In the genomic region with DNA sequence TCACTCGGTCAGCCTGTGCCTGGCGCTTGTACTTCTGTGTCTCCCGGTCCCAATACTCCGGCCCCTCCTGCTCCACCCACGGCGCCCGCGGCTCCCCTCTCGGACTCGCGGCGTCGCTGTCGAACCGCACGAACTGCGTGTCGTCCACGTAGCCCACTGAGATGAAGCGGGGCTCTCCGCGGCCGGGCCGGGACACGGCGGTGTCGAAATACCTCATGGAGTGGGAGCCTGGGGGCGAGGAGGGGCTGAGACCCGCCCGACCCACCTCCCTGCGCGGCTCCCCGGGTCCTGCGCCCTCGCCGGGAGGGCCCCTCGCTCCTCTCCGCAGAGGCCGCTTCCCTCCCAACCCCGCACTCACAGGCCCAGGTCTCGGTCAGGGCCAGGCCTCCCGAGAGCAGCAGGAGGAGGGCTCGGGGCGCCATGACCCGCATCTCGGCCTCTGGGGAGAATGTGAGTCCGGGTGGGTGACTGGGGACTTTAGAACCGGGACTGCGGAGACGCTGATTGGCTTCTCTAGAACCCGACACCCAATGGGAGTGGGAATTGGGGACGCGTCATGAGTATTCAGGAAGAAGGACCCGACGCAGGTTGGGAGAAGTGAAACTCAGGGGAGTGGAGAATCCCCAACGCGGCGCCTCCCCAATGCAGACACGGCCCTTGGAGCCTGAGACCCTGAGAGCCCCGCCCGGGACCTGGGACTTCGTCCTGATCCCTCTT, we compare ENCODE assay signal across 8 cellular contexts. TPM values are rescaled to one million over a fixed set of nuclear protein-coding genes. Genes with fewer than 3 reads are reported as not detected.
DNase-seq lines count a peak whose midpoint lies in the region; ATAC-seq and TF ChIP-seq lines count a peak whose summit lies in the region.

A gene (minus strand): TSS at position 452 of the 717 bp plus-strand sequence. CDS start 21 bp downstream, at position 431.

- DNase-seq in GM23248 = peak; percentile 98
- peak; percentile 93 for DNase-seq in LHCN-M2 (ENCODE audit: low read depth)
- DNase-seq in RWPE2 (ENCODE audit: low spot score) = peak; percentile 90
- DNase-seq in activated effector memory CD4-positive, alpha-beta T cell treated with anti-CD3 and anti-CD28 coated beads, Interleukin-2, amount 50 U/mL, for 16 hours = peak; percentile 95
- peak; percentile 90 for DNase-seq in fibroblast of the conjunctiva (ENCODE audit: low read depth)
- DNase-seq in nephron progenitor cell = peak; percentile 82

- peak; percentile 95 for ATAC-seq in RWPE2 (ENCODE audit: low read depth)

- H3K36me3 ChIP-seq in DOHH2 (ENCODE audit: control insufficient read depth, low read length) (peaks cover 34% of the 10 kb centered on the region), GM23248 (ENCODE audit: low read depth) (no peaks in the 10 kb centered on the region), RWPE2 (ENCODE audit: low read depth) (peaks cover 11% of the 10 kb centered on the region)

- peak within 1 kb of the TSS; percentile 94 for H3K4me3 ChIP-seq in DOHH2 (ENCODE audit: low read length)
- H3K4me3 ChIP-seq in GM23248 = peak within 1 kb of the TSS; percentile 73
- H3K4me3 ChIP-seq in RWPE2 (ENCODE audit: severe bottlenecking) = peak within 1 kb of the TSS; percentile 61

- peaks cover 88% of the 10 kb centered on the region for H3K27me3 Mint-ChIP-seq in nephron progenitor cell (ENCODE audit: low read depth, poor library complexity)
- peaks cover 4% of the 10 kb centered on the region for H3K27me3 Mint-ChIP-seq in stimulated activated naive CD8-positive, alpha-beta T cell treated with anti-CD3 and anti-CD28 coated beads, Interleukin-15, Interleukin-2, amounts not matched to agents 100 ng/mL and 50 ng/mL, for 24 hours

- peaks cover 43% of the 10 kb centered on the region for H3K4me1 ChIP-seq in DOHH2 (ENCODE audit: control insufficient read depth, low read length)
- no peaks in the 10 kb centered on the region for H3K4me1 ChIP-seq in GM23248 (ENCODE audit: insufficient read depth)
- H3K4me1 ChIP-seq in RWPE2 (ENCODE audit: insufficient read depth, poor library complexity, severe bottlenecking) = no peaks in the 10 kb centered on the region

- H3K27me3 ChIP-seq in DOHH2 (ENCODE audit: control insufficient read depth, low read length) = peaks cover under 1% of the 10 kb centered on the region; the same call in 1 of the 2 replicates
- 0 out of 2 replicates have a peak, but pooled peaks cover 1% of the 10 kb centered on the region for H3K27me3 ChIP-seq in GM23248 (replicated peaks; ENCODE audit: insufficient read depth)
- H3K27me3 ChIP-seq in RWPE2 (ENCODE audit: insufficient read depth, poor library complexity, severe bottlenecking) = no peaks in the 10 kb centered on the region

- H3K27ac Mint-ChIP-seq in nephron progenitor cell = no peak within 1 kb of the TSS
- H3K27ac Mint-ChIP-seq in stimulated activated naive CD8-positive, alpha-beta T cell treated with anti-CD3 and anti-CD28 coated beads, Interleukin-15, Interleukin-2, amounts not matched to agents 100 ng/mL and 50 ng/mL, for 24 hours = peak within 1 kb of the TSS; percentile 96

- H3K27ac ChIP-seq in DOHH2 (ENCODE audit: low read depth, low read length) (peak within 1 kb of the TSS; percentile 55), GM23248 (peak within 1 kb of the TSS; percentile 68), RWPE2 (ENCODE audit: poor library complexity, severe bottlenecking) (peak within 1 kb of the TSS; percentile 39)

- peak within 1 kb of the TSS; percentile 83 for H3K9ac ChIP-seq in GM23248

- H2AFZ ChIP-seq in GM23248 = peak within 1 kb of the TSS; percentile 86

- in situ Hi-C loops in GM23248 (cut with MboI) = no loop called here

- no peaks in the 10 kb centered on the region for H3K9me3 ChIP-seq in DOHH2 (ENCODE audit: control insufficient read depth, insufficient read depth, low read length)
- H3K9me3 ChIP-seq in GM23248 (ENCODE audit: low read depth) = no peaks in the 10 kb centered on the region
- H3K9me3 ChIP-seq in RWPE2 (ENCODE audit: severe bottlenecking) = no peaks in the 10 kb centered on the region

- peaks cover 43% of the 10 kb centered on the region for H3K4me1 Mint-ChIP-seq in nephron progenitor cell
- peaks cover 58% of the 10 kb centered on the region for H3K4me1 Mint-ChIP-seq in stimulated activated naive CD8-positive, alpha-beta T cell treated with anti-CD3 and anti-CD28 coated beads, Interleukin-15, Interleukin-2, amounts not matched to agents 100 ng/mL and 50 ng/mL, for 24 hours (ENCODE audit: low read depth)

- H3K9me3 Mint-ChIP-seq in nephron progenitor cell = no peaks in the 10 kb centered on the region
- no peaks in the 10 kb centered on the region for H3K9me3 Mint-ChIP-seq in stimulated activated naive CD8-positive, alpha-beta T cell treated with anti-CD3 and anti-CD28 coated beads, Interleukin-15, Interleukin-2, amounts not matched to agents 100 ng/mL and 50 ng/mL, for 24 hours

- peaks cover 15% of the 10 kb centered on the region for H3K36me3 Mint-ChIP-seq in nephron progenitor cell (ENCODE audit: low read depth)
- H3K36me3 Mint-ChIP-seq in stimulated activated naive CD8-positive, alpha-beta T cell treated with anti-CD3 and anti-CD28 coated beads, Interleukin-15, Interleukin-2, amounts not matched to agents 100 ng/mL and 50 ng/mL, for 24 hours (ENCODE audit: low read depth) = peaks cover 40% of the 10 kb centered on the region

- H3K4me2 ChIP-seq in DOHH2 (ENCODE audit: low read length) = peak within 1 kb of the TSS; percentile 62
- peak within 1 kb of the TSS; percentile 53 for H3K4me2 ChIP-seq in GM23248 (ENCODE audit: unreplicated experiment)

- no peaks in the 10 kb centered on the region for H3K9me2 ChIP-seq in DOHH2 (replicated peaks; ENCODE audit: control insufficient read depth, low read length)
- no peaks in the 10 kb centered on the region for H3K9me2 ChIP-seq in GM23248 (ENCODE audit: insufficient read depth)

- peaks cover 8% of the 10 kb centered on the region; the same call in 1 of the 2 replicates for H4K20me1 ChIP-seq in DOHH2 (ENCODE audit: control insufficient read depth, insufficient read depth, low read depth, low read length)
- no peaks in the 10 kb centered on the region for H4K20me1 ChIP-seq in GM23248 (ENCODE audit: insufficient read depth)

- H3K79me2 ChIP-seq in DOHH2 (ENCODE audit: control insufficient read depth, low read length) (peaks cover 17% of the 10 kb centered on the region), GM23248 (ENCODE audit: insufficient read depth) (no peaks in the 10 kb centered on the region)

- 0 out of 2 replicates have a peak, but pooled peaks cover 3% of the 10 kb centered on the region for H3F3A ChIP-seq in DOHH2 (ENCODE audit: control insufficient read depth, insufficient read depth)
- no peaks in the 10 kb centered on the region for H3F3A ChIP-seq in GM23248 (ENCODE audit: insufficient read depth)

- WGBS in GM23248 (ENCODE audit: low coverage in 1 of 2, low lambda C conversion rate in 2 of 2, missing lambda C conversion rate in 2 of 2), 2 experiments = 0 to 1% methylated on average over 47 to 57 of the region's 62 CpGs

- H3K4me3 Mint-ChIP-seq in nephron progenitor cell = peak within 1 kb of the TSS; percentile 81
- peak within 1 kb of the TSS; percentile 92 for H3K4me3 Mint-ChIP-seq in stimulated activated naive CD8-positive, alpha-beta T cell treated with anti-CD3 and anti-CD28 coated beads, Interleukin-15, Interleukin-2, amounts not matched to agents 100 ng/mL and 50 ng/mL, for 24 hours

- TF ChIP-seq CTCF in DOHH2 (IDR thresholded peaks at IDR 0.05; ENCODE audit: low read depth, low read length, poor library complexity, severe bottlenecking) = peak; percentile 33
- TF ChIP-seq CTCF in RWPE2 (IDR thresholded peaks at IDR 0.05; ENCODE audit: poor library complexity, severe bottlenecking) = no peak
- no peak for TF ChIP-seq CTCF in nephron progenitor cell (IDR thresholded peaks at IDR 0.05)

RNA-seq across cellular contexts. Expression of the gene that starts here (rescaled TPM):
- 157 and 168 TPM in 2 replicates for total RNA-seq in GM23248 (2014; rRNA removed; shearing (Covaris generic))
- polyA plus RNA-seq in GM23248 (2016; fragmentation: Nextera tagmentation; extraction: Ambion mirVana) = 244 and 255 TPM in 2 replicates
- total RNA-seq in LHCN-M2 (2014; rRNA removed) = 269 and 279 TPM in 2 replicates
- polyA plus RNA-seq in LHCN-M2 (2012) = 294 TPM

Comparison
In these comparisons a context has a peak if more than half of its experiments do, and no peak if none do; other contexts are left out.
1. Peak in every context shown above with its lines: DNase-seq, ATAC-seq, H3K4me3 ChIP-seq and H3K27ac ChIP-seq.